Comparison of ENCODE assay signal across 8 cellular contexts in the genomic region with DNA sequence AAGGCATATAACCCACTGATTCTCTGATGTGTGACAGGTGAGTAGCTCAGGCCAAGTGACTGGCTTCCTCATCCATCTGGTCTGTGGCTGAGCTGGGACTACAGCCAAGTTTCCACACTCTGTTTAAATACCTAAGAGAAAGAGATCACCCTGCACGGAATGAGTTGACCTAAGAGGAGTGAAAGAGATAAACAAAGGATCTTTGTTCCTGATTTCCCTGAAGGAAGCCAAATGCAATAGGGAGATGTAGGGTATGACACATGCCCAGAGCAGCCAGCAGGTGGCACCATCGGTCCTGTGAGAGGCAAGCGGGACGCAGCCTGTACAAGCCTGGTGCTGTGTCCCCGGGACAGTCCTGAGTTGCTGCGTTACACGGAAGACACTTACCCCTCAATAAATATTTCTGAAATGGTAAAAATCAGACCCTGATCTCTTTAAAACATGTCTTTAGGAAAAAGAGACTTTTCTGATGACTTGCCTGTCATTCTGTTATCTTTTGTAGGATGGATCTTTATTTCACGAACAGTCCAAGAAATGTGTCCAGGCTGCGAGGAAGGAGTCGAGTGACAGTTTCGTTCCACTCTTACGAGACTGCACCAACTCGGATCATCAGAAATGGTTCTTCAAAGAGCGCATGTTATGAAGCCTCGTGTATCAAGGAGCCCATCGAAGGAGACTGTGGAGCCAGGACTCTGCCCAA. TPM values are rescaled to one million over a fixed set of nuclear protein-coding genes. Genes with fewer than 3 reads are reported as not detected.
DNase-seq lines count a peak whose midpoint lies in the region; ATAC-seq, FAIRE-seq and TF ChIP-seq lines count a peak whose summit lies in the region.

No MANE protein-coding gene starts in this region.

- H3F3A ChIP-seq in neural cell (ENCODE audit: insufficient read depth, low read length, poor library complexity, severe bottlenecking) = no peaks in the 10 kb centered on the region

- H3K9me3 ChIP-seq in neural cell (ENCODE audit: low read length) = no peaks in the 10 kb centered on the region

- H2AFZ ChIP-seq in neural cell (ENCODE audit: low read depth, low read length) = peak overlapping the region; percentile 65

- no peaks in the 10 kb centered on the region for H3K79me2 ChIP-seq in neural cell (replicated peaks; ENCODE audit: insufficient read depth, low read length)

- no peaks in the 10 kb centered on the region for H3K36me3 Mint-ChIP-seq in activated T-helper 1 cell treated with anti-CD3 and anti-CD28 coated beads, Interleukin-12 subunit alpha, Interleukin-12 subunit beta, Interleukin-2, Interleukin-4 antibody, amounts not matched to agents 30 ng/mL and 10 ng/mL and 1 ng/mL, durations not matched to agents 14 hours and 24 hours and 36 hours (ENCODE audit: low read depth)

- H3K4me3 Mint-ChIP-seq in activated T-helper 1 cell treated with anti-CD3 and anti-CD28 coated beads, Interleukin-12 subunit alpha, Interleukin-12 subunit beta, Interleukin-2, Interleukin-4 antibody, amounts not matched to agents 30 ng/mL and 10 ng/mL and 1 ng/mL, durations not matched to agents 14 hours and 24 hours and 36 hours = no peak overlapping the region

- H3K27ac ChIP-seq in neural cell (ENCODE audit: low read length) = no peak overlapping the region

- no peaks in the 10 kb centered on the region for H3K27me3 Mint-ChIP-seq in activated T-helper 1 cell treated with anti-CD3 and anti-CD28 coated beads, Interleukin-12 subunit alpha, Interleukin-12 subunit beta, Interleukin-2, Interleukin-4 antibody, amounts not matched to agents 30 ng/mL and 10 ng/mL and 1 ng/mL, durations not matched to agents 14 hours and 24 hours and 36 hours (ENCODE audit: insufficient read depth)

- H3K4me1 Mint-ChIP-seq in activated T-helper 1 cell treated with anti-CD3 and anti-CD28 coated beads, Interleukin-12 subunit alpha, Interleukin-12 subunit beta, Interleukin-2, Interleukin-4 antibody, amounts not matched to agents 30 ng/mL and 10 ng/mL and 1 ng/mL, durations not matched to agents 14 hours and 24 hours and 36 hours (ENCODE audit: low read depth) = peaks cover 10% of the 10 kb centered on the region

- no peaks in the 10 kb centered on the region for H3K9me3 Mint-ChIP-seq in activated T-helper 1 cell treated with anti-CD3 and anti-CD28 coated beads, Interleukin-12 subunit alpha, Interleukin-12 subunit beta, Interleukin-2, Interleukin-4 antibody, amounts not matched to agents 30 ng/mL and 10 ng/mL and 1 ng/mL, durations not matched to agents 14 hours and 24 hours and 36 hours

- DNase-seq in D341Med (ENCODE audit: low spot score) = peak; percentile 88
- DNase-seq in Jurkat, Clone E6-1 (ENCODE audit: low read depth, low spot score) = peak; percentile 67
- peak; percentile 71 for DNase-seq in RCC 7860 (ENCODE audit: low spot score)
- peak; percentile 57 for DNase-seq in activated T-helper 1 cell treated with anti-CD3 and anti-CD28 coated beads, Interleukin-12 subunit alpha, Interleukin-12 subunit beta, Interleukin-2, Interleukin-4 antibody, amounts not matched to agents 30 ng/mL and 10 ng/mL and 1 ng/mL, durations not matched to agents 14 hours and 24 hours and 36 hours (ENCODE audit: low spot score)
- DNase-seq in fibroblast of pulmonary artery (ENCODE audit: low read depth) = peak; percentile 91
- DNase-seq in stimulated activated naive CD4-positive, alpha-beta T cell (lab: John Stamatoyannopoulos, UW) = peak; percentile 2 to 65 (median 51)

- no peaks in the 10 kb centered on the region for H3K36me3 ChIP-seq in neural cell (ENCODE audit: insufficient read depth, low read length)

- FAIRE-seq in RCC 7860 (lab: Jason Lieb, UNC) = peak; percentile 57

- no peak overlapping the region for H3K4me3 ChIP-seq in Jurkat, Clone E6-1 (ENCODE audit: low read length)
- peak overlapping the region; percentile 41 for H3K4me3 ChIP-seq in fibroblast of pulmonary artery (replicated peaks; ENCODE audit: low read depth, low read length)
- no peak overlapping the region for H3K4me3 ChIP-seq in neural cell (ENCODE audit: low read length)

- intact Hi-C loops in activated T-helper 1 cell treated with anti-CD3 and anti-CD28 coated beads, Interleukin-12 subunit alpha, Interleukin-12 subunit beta, Interleukin-2, Interleukin-4 antibody, amounts not matched to agents 30 ng/mL and 10 ng/mL and 1 ng/mL, durations not matched to agents 14 hours and 24 hours and 36 hours (cut with micrococcal nuclease) = loop anchor here (1.0 to 5.0 kb wide), 3 partner anchors 127 to 1749 kb away; no protein-coding TSS in a partner anchor

- H3K27me3 ChIP-seq in neural cell (ENCODE audit: insufficient read depth, low read depth, low read length) = no peaks in the 10 kb centered on the region

- H3K9ac ChIP-seq in neural cell (ENCODE audit: low read length) = peak overlapping the region; percentile 25

- H3K9me2 ChIP-seq in neural cell (ENCODE audit: insufficient read depth, low read length) = no peaks in the 10 kb centered on the region

- peak; percentile 93 for TF ChIP-seq RAD21 in neural cell (conservative IDR thresholded peaks at IDR 0.05)

- peak; percentile 99 for TF ChIP-seq CTCF in fibroblast of pulmonary artery (IDR thresholded peaks at IDR 0.05; ENCODE audit: low read length, missing control alignments)
- TF ChIP-seq CTCF in neural cell (IDR thresholded peaks at IDR 0.05; ENCODE audit: poor library complexity, severe bottlenecking) = peak; percentile 95

- peak; percentile 70 for ATAC-seq in GM21447 (IDR thresholded peaks at IDR 0.05; ENCODE audit: unreplicated experiment)

- TF ChIP-seq EP300 in neural cell (conservative IDR thresholded peaks at IDR 0.05; ENCODE audit: poor library complexity, severe bottlenecking) = no peak

- no peaks in the 10 kb centered on the region for H4K20me1 ChIP-seq in neural cell (ENCODE audit: insufficient read depth)

- H3K4me2 ChIP-seq in neural cell (ENCODE audit: low read length) = no peak overlapping the region

- H3K27ac Mint-ChIP-seq in activated T-helper 1 cell treated with anti-CD3 and anti-CD28 coated beads, Interleukin-12 subunit alpha, Interleukin-12 subunit beta, Interleukin-2, Interleukin-4 antibody, amounts not matched to agents 30 ng/mL and 10 ng/mL and 1 ng/mL, durations not matched to agents 14 hours and 24 hours and 36 hours = no peak overlapping the region

TF ChIP-seq in neural cell, 6 proteins besides CTCF, POLR2A, EP300 and RAD21:
- no peak for TF ChIP-seq MXI1 (conservative IDR thresholded peaks at IDR 0.05; ENCODE audit: poor library complexity, severe bottlenecking)
- peak; percentile 94 for TF ChIP-seq SMC3 (conservative IDR thresholded peaks at IDR 0.05; ENCODE audit: poor library complexity)

RNA-seq across cellular contexts. Expression of a gene that starts 41.1 kb away (rescaled TPM):
- 27.5 TPM for polyA plus RNA-seq in Jurkat, Clone E6-1 (2012; ENCODE audit: insufficient read depth, insufficient read length)
- 2.3 and 2.5 TPM in 2 replicates for total RNA-seq in activated T-helper 1 cell treated with anti-CD3 and anti-CD28 coated beads, Interleukin-12 subunit alpha, Interleukin-12 subunit beta, Interleukin-2, Interleukin-4 antibody, amounts not matched to agents 30 ng/mL and 10 ng/mL and 1 ng/mL, durations not matched to agents 14 hours and 24 hours and 36 hours
- 8.4 and 8.9 TPM in 2 replicates for polyA plus RNA-seq in neural cell
- 3.2 and 3.6 TPM in 2 replicates for polyA minus RNA-seq in neural cell

RNA-seq across cellular contexts. Expression of a gene that starts 52.2 kb away (rescaled TPM):
- polyA plus RNA-seq in Jurkat, Clone E6-1 (2012; ENCODE audit: insufficient read depth, insufficient read length) = 37.8 TPM
- 10.6 and 11.1 TPM in 2 replicates for total RNA-seq in activated T-helper 1 cell treated with anti-CD3 and anti-CD28 coated beads, Interleukin-12 subunit alpha, Interleukin-12 subunit beta, Interleukin-2, Interleukin-4 antibody, amounts not matched to agents 30 ng/mL and 10 ng/mL and 1 ng/mL, durations not matched to agents 14 hours and 24 hours and 36 hours
- polyA plus RNA-seq in neural cell = 9.9 and 16.6 TPM in 2 replicates
- 8.3 and 8.8 TPM in 2 replicates for polyA minus RNA-seq in neural cell
